8 cellular contexts compared by ENCODE assay signal in the genomic region with DNA sequence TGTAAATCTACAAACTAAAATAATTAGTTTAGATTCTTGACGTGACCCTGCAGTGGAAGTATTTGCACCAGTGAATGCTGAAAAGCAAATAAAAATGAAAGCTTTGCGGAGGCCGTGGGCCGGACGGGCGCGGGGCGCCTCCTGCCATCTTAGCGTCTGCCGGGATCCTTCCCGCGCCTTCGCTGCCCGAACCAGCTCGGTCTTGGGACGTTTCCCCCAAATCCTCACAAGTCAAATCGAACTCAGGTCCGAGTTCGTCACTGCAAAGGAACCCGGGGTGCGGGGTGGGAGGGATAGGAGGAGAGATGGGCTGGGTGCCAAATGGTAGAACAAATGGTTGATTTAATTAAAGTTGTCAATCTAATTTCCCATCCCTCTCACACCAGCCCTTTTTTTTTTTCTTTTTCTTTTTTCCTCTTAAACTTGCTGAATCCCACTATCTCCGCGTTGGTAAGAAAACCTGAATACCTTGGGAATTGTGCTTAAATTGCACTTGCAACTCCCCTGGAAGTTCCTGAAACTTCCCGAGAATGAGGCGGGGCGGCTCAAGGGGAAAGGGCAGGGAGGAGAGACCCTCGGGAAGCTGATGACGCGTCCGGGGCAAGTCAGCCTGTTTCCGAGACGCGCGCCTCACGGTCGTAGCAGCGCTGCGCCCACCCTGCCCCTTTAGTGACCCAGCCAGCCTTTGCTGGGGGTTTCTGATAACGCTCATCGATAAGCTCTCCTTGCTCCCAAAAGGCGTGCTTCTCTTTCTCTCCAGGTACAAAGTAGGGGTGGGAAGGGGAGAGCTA. TPM values are rescaled to one million over a fixed set of nuclear protein-coding genes. Genes with fewer than 3 reads are reported as not detected.
DNase-seq lines count a peak whose midpoint lies in the region; ATAC-seq and TF ChIP-seq lines count a peak whose summit lies in the region.

No MANE protein-coding gene starts in this region.

- H3K4me3 Mint-ChIP-seq in activated T-helper 17 cell treated with anti-CD3 and anti-CD28 coated beads, Interleukin-2, amount 50 U/mL, for 72 hours = peak overlapping the region; percentile 81
- peak overlapping the region; percentile 96 for H3K4me3 Mint-ChIP-seq in neural progenitor cell

- H3K27ac ChIP-seq in neural progenitor cell = peak overlapping the region; percentile 98

- H3K4me2 ChIP-seq in neural progenitor cell = peak overlapping the region; percentile 88

- H3K27ac Mint-ChIP-seq in activated T-helper 17 cell treated with anti-CD3 and anti-CD28 coated beads, Interleukin-2, amount 50 U/mL, for 72 hours = no peak overlapping the region
- peak overlapping the region; percentile 99 for H3K27ac Mint-ChIP-seq in neural progenitor cell

- no peaks in the 10 kb centered on the region for H3K36me3 Mint-ChIP-seq in activated T-helper 17 cell treated with anti-CD3 and anti-CD28 coated beads, Interleukin-2, amount 50 U/mL, for 72 hours (ENCODE audit: low read depth)
- H3K36me3 Mint-ChIP-seq in neural progenitor cell = peaks cover 22% of the 10 kb centered on the region

- H3K9me3 Mint-ChIP-seq in activated T-helper 17 cell treated with anti-CD3 and anti-CD28 coated beads, Interleukin-2, amount 50 U/mL, for 72 hours = no peaks in the 10 kb centered on the region
- H3K9me3 Mint-ChIP-seq in neural progenitor cell = peaks cover 6% of the 10 kb centered on the region

- no peak overlapping the region for H2AFZ ChIP-seq in neural progenitor cell (replicated peaks)

- TF ChIP-seq CTCF in neural progenitor cell (IDR thresholded peaks at IDR 0.05) = no peak

- H3K79me2 ChIP-seq in neural progenitor cell (ENCODE audit: low read depth) = peaks cover 80% of the 10 kb centered on the region

- peaks cover 5% of the 10 kb centered on the region for H3K4me1 Mint-ChIP-seq in activated T-helper 17 cell treated with anti-CD3 and anti-CD28 coated beads, Interleukin-2, amount 50 U/mL, for 72 hours
- peaks cover 37% of the 10 kb centered on the region for H3K4me1 Mint-ChIP-seq in neural progenitor cell

- no peaks in the 10 kb centered on the region for H3K9me3 ChIP-seq in neural progenitor cell (ENCODE audit: low read depth)

- H3K27me3 Mint-ChIP-seq in activated T-helper 17 cell treated with anti-CD3 and anti-CD28 coated beads, Interleukin-2, amount 50 U/mL, for 72 hours = peaks cover 28% of the 10 kb centered on the region
- peaks cover 10% of the 10 kb centered on the region for H3K27me3 Mint-ChIP-seq in neural progenitor cell (ENCODE audit: insufficient read depth, low read depth)

- peak; percentile 26 for ATAC-seq in activated T-helper 17 cell treated with anti-CD3 and anti-CD28 coated beads, Interleukin-2, amount 50 U/mL, for 72 hours (replicated peaks)

- H3K36me3 ChIP-seq in neural progenitor cell = no peaks in the 10 kb centered on the region

- H3K9ac ChIP-seq in neural progenitor cell = peak overlapping the region; percentile 90

- peak; percentile 27 for DNase-seq in activated CD4-positive, alpha-beta T cell treated with anti-CD3 and anti-CD28 coated beads for 48 hours
- DNase-seq in activated CD4-positive, alpha-beta T cell treated with anti-CD3 and anti-CD28 coated beads, Interleukin-2, amount 50 U/mL, for 1 hour = no peak
- DNase-seq in foreskin melanocyte (peak; percentile 23), neural progenitor cell (ENCODE audit: low spot score) (peak; percentile 70), SHP77 (lab: John Stamatoyannopoulos, UW) (no peak), NCI-H2107 (lab: John Stamatoyannopoulos, UW) (no peak), NCI-H510A (lab: John Stamatoyannopoulos, UW) (no peak)

- peaks cover 39% of the 10 kb centered on the region for H3K4me1 ChIP-seq in neural progenitor cell

- peak overlapping the region; percentile 76 for H3K4me3 ChIP-seq in neural progenitor cell

- peaks cover 61% of the 10 kb centered on the region for H3F3A ChIP-seq in neural progenitor cell (ENCODE audit: low read depth)

- H4K20me1 ChIP-seq in neural progenitor cell (ENCODE audit: low read depth) = peaks cover 54% of the 10 kb centered on the region

- H3K27me3 ChIP-seq in neural progenitor cell = no peaks in the 10 kb centered on the region

RNA-seq across cellular contexts. Expression of gene GJA1, which starts 1.7 kb away (rescaled TPM):
- total RNA-seq in activated T-helper 17 cell treated with anti-CD3 and anti-CD28 coated beads, Interleukin-2, amount 50 U/mL, for 72 hours = under 1 TPM in 1 of 2 donors, not detected in 1; 0.11 TPM
- total RNA-seq in neural progenitor cell (ENCODE audit: low replicate concordance) = 498 and 622 TPM in 2 replicates

Comparison
In these comparisons a context has a peak if more than half of its experiments do, and no peak if none do; other contexts are left out.
1. DNase-seq: peak in activated CD4-positive, alpha-beta T cell treated with anti-CD3 and anti-CD28 coated beads for 48 hours (single experiment), foreskin melanocyte (single experiment) and neural progenitor cell (single experiment); none in activated CD4-positive, alpha-beta T cell treated with anti-CD3 and anti-CD28 coated beads, Interleukin-2, amount 50 U/mL, for 1 hour (single experiment), SHP77 (0 of 2), NCI-H2107 (single experiment) and NCI-H510A (single experiment).
2. RNA of gene GJA1, which starts 1.7 kb away (total RNA-seq): 498 to 622 TPM in neural progenitor cell; 0.11 TPM in activated T-helper 17 cell treated with anti-CD3 and anti-CD28 coated beads, Interleukin-2, amount 50 U/mL, for 72 hours; every median in the first group is over 100 times any median in the second.